Comparison of ENCODE assay signal across 17 cellular contexts in genomic region chr3:21795863-21796392, GRCh38. TPM values are rescaled to one million over a fixed set of nuclear protein-coding genes. Genes with fewer than 3 reads are reported as not detected.
DNase-seq lines count a peak whose midpoint lies in the region; ATAC-seq and TF ChIP-seq lines count a peak whose summit lies in the region.
"Had no signal": no experiment of that assay in that cellular context is flagged by ENCODE, and none has a peak within 500 bp of the region (broad histone marks: within the 10 kb centered on the region; RNA-seq: fewer than 3 reads in every experiment).

No MANE protein-coding gene starts in this region.

- H3K4me3 ChIP-seq in esophagus muscularis mucosa (no peak overlapping the region), right cardiac atrium (ENCODE audit: low read length) (no peak overlapping the region), tibial artery (no peak overlapping the region), H7 (ENCODE audit: insufficient read depth, low read depth, low read length) (no peak overlapping the region)
- H3K4me3 ChIP-seq: SJSA1 had no signal

- no peak for DNase-seq in Right ventricle myocardium inferior (ENCODE audit: missing footprints)
- no peak for DNase-seq in cardiac septum (ENCODE audit: low spot score)
- DNase-seq in esophagus muscularis mucosa (ENCODE audit: extremely low spot score) = no peak
- DNase-seq in right cardiac atrium = no peak
- no peak for DNase-seq in tibial artery
- no peak for DNase-seq in NCI-H146 treated with DMSO at 0.1 percent for 48 hours (lab: John Stamatoyannopoulos, UW; ENCODE audit: unreplicated experiment)
- DNase-seq in H7 = no peak
- no peak for DNase-seq in NCI-H2171 treated with DMSO at 0.1 percent for 48 hours (lab: John Stamatoyannopoulos, UW)
- DNase-seq: AML-193, Caco-2, DMS79, IMR-90, NCI-H146, NCI-H510A, RPMI8226 had no signal

- TF ChIP-seq CTCF in esophagus muscularis mucosa (IDR thresholded peaks at IDR 0.05) (no peak), tibial artery (IDR thresholded peaks at IDR 0.05) (no peak)

- H3K27me3 ChIP-seq in esophagus muscularis mucosa (no peaks in the 10 kb centered on the region), right cardiac atrium (ENCODE audit: control insufficient read depth, insufficient read depth) (no peaks in the 10 kb centered on the region), tibial artery (no peaks in the 10 kb centered on the region), H7 (ENCODE audit: control insufficient read depth, insufficient read depth, low read length) (no peaks in the 10 kb centered on the region)
- H3K27me3 ChIP-seq: SJSA1 had no signal

- H3K4me1 ChIP-seq in esophagus muscularis mucosa (peaks cover 6 to 25% (median 22%) of the 10 kb centered on the region in 4 donors), right cardiac atrium (ENCODE audit: control insufficient read depth, insufficient read depth, low read length) (no peaks in the 10 kb centered on the region), tibial artery (peaks cover 0 to 44% (median 11%) of the 10 kb centered on the region in 4 donors)
- H3K4me1 ChIP-seq: Caco-2, SJSA1 had no signal

- ATAC-seq in Right ventricle myocardium inferior = peak; percentile 39
- ATAC-seq in right cardiac atrium = peak; percentile 41 to 67
- ATAC-seq: HCT116 had no signal

- no peaks in the 10 kb centered on the region for H3K36me3 ChIP-seq in esophagus muscularis mucosa
- H3K36me3 ChIP-seq in tibial artery = no peaks in the 10 kb centered on the region
- H3K36me3 ChIP-seq in H7 (replicated peaks; ENCODE audit: control insufficient read depth, insufficient read depth, low read length) = no peaks in the 10 kb centered on the region
- H3K36me3 ChIP-seq: SJSA1 had no signal

- WGBS in esophagus muscularis mucosa = 9% methylated on average over 2 of the region's 2 CpGs
- WGBS in right cardiac atrium = 7% methylated on average over 2 of the region's 2 CpGs

- H3K27ac ChIP-seq in esophagus muscularis mucosa (replicated peaks in 1 of 4) (peak overlapping the region in 3 of 4 donors; percentile 1 to 16 (median 9)), right cardiac atrium (ENCODE audit: low read length) (no peak overlapping the region), tibial artery (peak overlapping the region; percentile 25 to 52)
- H3K27ac ChIP-seq: SJSA1 had no signal

- TF ChIP-seq POLR2A in esophagus muscularis mucosa (IDR thresholded peaks at IDR 0.05; ENCODE audit: low read depth) = no peak

- H3K9me3 ChIP-seq in esophagus muscularis mucosa (peaks cover 0 to 9% (median 2%) of the 10 kb centered on the region in 4 donors), right cardiac atrium (ENCODE audit: control insufficient read depth, low read length) (no peaks in the 10 kb centered on the region), tibial artery (peaks cover 0 to 9% (median 0%) of the 10 kb centered on the region in 3 donors)
- H3K9me3 ChIP-seq: Caco-2, SJSA1 had no signal

- intact Hi-C loops in Right ventricle myocardium inferior (cut with DNase I) (loop anchor here (5.0 kb wide), 1 partner anchor 44 kb away; the partner anchor contains the start of gene ZNF385D), cardiac septum (cut with DNase I) (no loop called here), esophagus muscularis mucosa (cut with DNase I) (no loop called here), right cardiac atrium (cut with DNase I) (no loop called here), tibial artery (cut with DNase I; ENCODE audit: low total_unique reads) (no loop called here)

- TF ChIP-seq EP300 in esophagus muscularis mucosa (IDR thresholded peaks at IDR 0.05) = no peak

RNA-seq across cellular contexts. Expression of gene ZNF385D, which starts 44.9 kb away (rescaled TPM):
- total RNA-seq in Right ventricle myocardium inferior (2.6 TPM), cardiac septum (12.5 TPM), esophagus muscularis mucosa (10 to 100 TPM in 1 of 4 donors, 1 to 10 TPM in 3; 7.7 to 11.2 (median 8.2) TPM), right cardiac atrium (1 to 10 TPM; 1.2 to 1.8 (median 1.6) TPM)
- 0.86 TPM for polyA plus RNA-seq in right cardiac atrium
- total RNA-seq in H7 (2014; rRNA removed; shearing (Covaris generic)) = 0.11 and 0.17 TPM in 2 replicates
- total RNA-seq: Caco-2, SJSA1 had no signal
